Comparison of ENCODE assay signal across 15 cellular contexts in genomic region chr1:182163821-182164223, GRCh38.
DNase-seq lines count a peak whose midpoint lies in the region; ATAC-seq and TF ChIP-seq lines count a peak whose summit lies in the region.
"Had no signal": no experiment of that assay in that cellular context is flagged by ENCODE, and none has a peak within 500 bp of the region (broad histone marks: within the 10 kb centered on the region; RNA-seq: fewer than 3 reads in every experiment).

No MANE protein-coding gene starts in this region.

- H4K20me1 ChIP-seq in neural progenitor cell (ENCODE audit: low read depth), result no peaks in the 10 kb centered on the region

- no peak overlapping the region for H3K27ac ChIP-seq in neural progenitor cell
- peak overlapping the region in 3 of 4 donors; percentile 20 to 65 (median 64) for H3K27ac ChIP-seq in upper lobe of left lung

- no peaks in the 10 kb centered on the region for H3K36me3 Mint-ChIP-seq in neural progenitor cell
- H3K36me3 Mint-ChIP-seq: CD8-positive, alpha-beta T cell had no signal

- peak in 1 of 2 donors; percentile 46 for ATAC-seq in upper lobe of left lung (ENCODE audit: low FRiP score in 2 of 2)
- no peak for ATAC-seq in GM21576 (IDR thresholded peaks at IDR 0.05; ENCODE audit: unreplicated experiment)
- ATAC-seq: activated naive CD4-positive, alpha-beta T cell treated with anti-CD3 and anti-CD28 coated beads, Interleukin-2, amount 50 U/mL, for 72 hours; CD8-positive, alpha-beta T cell had no signal

- no peak overlapping the region for H3K4me3 Mint-ChIP-seq in neural progenitor cell
- H3K4me3 Mint-ChIP-seq: CD8-positive, alpha-beta T cell; stimulated activated naive CD8-positive, alpha-beta T cell treated with anti-CD3 and anti-CD28 coated beads, Interleukin-15, Interleukin-2, amounts not matched to agents 100 ng/mL and 50 ng/mL, for 24 hours had no signal

- H3K36me3 ChIP-seq in neural progenitor cell (no peaks in the 10 kb centered on the region), upper lobe of left lung (no peaks in the 10 kb centered on the region)

- peak overlapping the region; percentile 81 for H3K27ac Mint-ChIP-seq in neural progenitor cell
- H3K27ac Mint-ChIP-seq: CD8-positive, alpha-beta T cell; progenitor cell of endocrine pancreas; stimulated activated naive CD8-positive, alpha-beta T cell treated with anti-CD3 and anti-CD28 coated beads, Interleukin-15, Interleukin-2, amounts not matched to agents 100 ng/mL and 50 ng/mL, for 24 hours had no signal

- H3K4me1 ChIP-seq in neural progenitor cell (no peaks in the 10 kb centered on the region), upper lobe of left lung (peaks cover 7 to 16% (median 11%) of the 10 kb centered on the region in 4 donors)

- no peak overlapping the region for H3K4me2 ChIP-seq in neural progenitor cell

- peaks cover 12% of the 10 kb centered on the region for H3K4me1 Mint-ChIP-seq in neural progenitor cell

- WGBS in upper lobe of left lung, 2 donors, result 51 to 65% methylated on average over 5 of the region's 5 CpGs

- H3K9me3 ChIP-seq in neural progenitor cell (ENCODE audit: low read depth), result peaks cover 6% of the 10 kb centered on the region
- peaks cover 0 to 11% (median 4%) of the 10 kb centered on the region in 4 donors for H3K9me3 ChIP-seq in upper lobe of left lung

- TF ChIP-seq CTCF in neural progenitor cell (IDR thresholded peaks at IDR 0.05) (no peak), upper lobe of left lung (IDR thresholded peaks at IDR 0.05) (no peak)

- H3K27me3 ChIP-seq in neural progenitor cell (no peaks in the 10 kb centered on the region), upper lobe of left lung (no peaks in the 10 kb centered on the region)

- no peak for TF ChIP-seq POLR2A in upper lobe of left lung (IDR thresholded peaks at IDR 0.05)

- DNase-seq in anterior cingulate cortex (lab: John Stamatoyannopoulos, UW) (peak in 46 of 58 donors; percentile 7 to 85 (median 52)), globus pallidus (ENCODE audit: low spot score) (peak; percentile 72), neural progenitor cell (ENCODE audit: low spot score) (no peak), upper lobe of left lung (peak in 1 of 2 donors; percentile 4), NAMALWA (ENCODE audit: low spot score) (no peak)
- no peak for DNase-seq in activated effector memory CD4-positive, alpha-beta T cell treated with anti-CD3 and anti-CD28 coated beads, Interleukin-2, amount 50 U/mL, for 16 hours
- DNase-seq: CD8-positive, alpha-beta T cell; cortex of kidney; NCI-H146; NCI-H774 had no signal

- H3K4me3 ChIP-seq in neural progenitor cell (no peak overlapping the region), upper lobe of left lung (no peak overlapping the region)
- H3K4me3 ChIP-seq: lung had no signal

- no peaks in the 10 kb centered on the region for H3K79me2 ChIP-seq in neural progenitor cell (ENCODE audit: low read depth)

- H3K27me3 Mint-ChIP-seq in neural progenitor cell (ENCODE audit: insufficient read depth, low read depth), result no peaks in the 10 kb centered on the region

- H3F3A ChIP-seq in neural progenitor cell (ENCODE audit: low read depth), result no peaks in the 10 kb centered on the region

- peaks cover 9% of the 10 kb centered on the region for H3K9me3 Mint-ChIP-seq in neural progenitor cell

- TF ChIP-seq EP300 in upper lobe of left lung (IDR thresholded peaks at IDR 0.05), result peak in 2 of 4 donors; percentile 18 to 25

- no peak overlapping the region for H2AFZ ChIP-seq in neural progenitor cell (replicated peaks)

- H3K9ac ChIP-seq in neural progenitor cell, result no peak overlapping the region

Comparison
In these comparisons a context has a peak if more than half of its experiments do, and no peak if none do; other contexts are left out.
1. DNase-seq: peak in anterior cingulate cortex (46 of 58) and globus pallidus (single experiment); none in neural progenitor cell (single experiment), activated effector memory CD4-positive, alpha-beta T cell treated with anti-CD3 and anti-CD28 coated beads, Interleukin-2, amount 50 U/mL, for 16 hours (single experiment) and NAMALWA (single experiment).